9 cellular contexts compared by ENCODE assay signal in the genomic region with DNA sequence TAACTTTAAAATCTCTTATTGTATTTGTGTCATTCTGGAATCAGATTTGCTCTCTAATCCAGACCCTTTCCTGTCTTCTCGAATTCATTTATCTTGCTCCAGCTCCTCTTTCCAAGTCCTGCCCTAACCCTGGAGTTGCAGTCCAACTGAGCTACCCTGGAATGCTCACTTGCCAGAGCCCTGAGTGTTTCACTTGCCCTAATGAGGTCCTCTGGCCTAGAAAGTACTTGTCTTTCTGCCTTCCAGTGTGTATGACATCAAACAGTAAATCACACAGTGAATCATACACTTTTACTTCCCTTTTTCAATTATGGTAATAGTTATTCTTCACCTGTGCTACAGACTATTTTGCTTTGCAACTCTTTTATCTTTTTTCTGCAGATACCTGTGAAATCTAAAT.
DNase-seq lines count a peak whose midpoint lies in the region; ATAC-seq, FAIRE-seq and TF ChIP-seq lines count a peak whose summit lies in the region.
"Had no signal": no experiment of that assay in that cellular context is flagged by ENCODE, and none has a peak within 500 bp of the region (broad histone marks: within the 10 kb centered on the region; RNA-seq: fewer than 3 reads in every experiment).

No MANE protein-coding gene starts in this region.

- H3K4me3 ChIP-seq in astrocyte (ENCODE audit: insufficient read depth, low read depth, low read length), result no peak overlapping the region
- no peak overlapping the region for H3K4me3 ChIP-seq in pancreas
- no peak overlapping the region for H3K4me3 ChIP-seq in prostate gland

- TF ChIP-seq CTCF in astrocyte (IDR thresholded peaks at IDR 0.05; ENCODE audit: insufficient read depth, low read depth, low read length) (no peak), pancreas (IDR thresholded peaks at IDR 0.05) (no peak), prostate gland (IDR thresholded peaks at IDR 0.05) (no peak)

- no peak for FAIRE-seq in astrocyte (lab: Jason Lieb, UNC)
- FAIRE-seq in pancreas (lab: Jason Lieb, UNC), result no peak

- H3K36me3 ChIP-seq in astrocyte (ENCODE audit: insufficient read depth, low read length) (no peaks in the 10 kb centered on the region), pancreas (no peaks in the 10 kb centered on the region), prostate gland (no peaks in the 10 kb centered on the region)

- peaks cover 44% of the 10 kb centered on the region for H3K79me2 ChIP-seq in astrocyte (ENCODE audit: insufficient read depth, low read length)

- H3K27me3 Mint-ChIP-seq in astrocyte (ENCODE audit: low read depth, unreplicated experiment), result no peaks in the 10 kb centered on the region

- H3K4me1 ChIP-seq in astrocyte (ENCODE audit: insufficient read depth, low read length), result peaks cover 11% of the 10 kb centered on the region
- peaks cover 0 to under 1% (median 0%) of the 10 kb centered on the region in 3 donors for H3K4me1 ChIP-seq in pancreas
- no peaks in the 10 kb centered on the region for H3K4me1 ChIP-seq in prostate gland (replicated peaks)

- no peak for TF ChIP-seq POLR2A in prostate gland (IDR thresholded peaks at IDR 0.05)

- H3K27me3 ChIP-seq in astrocyte (ENCODE audit: insufficient read depth, low read length) (no peaks in the 10 kb centered on the region), pancreas (no peaks in the 10 kb centered on the region), prostate gland (replicated peaks; ENCODE audit: insufficient read depth) (no peaks in the 10 kb centered on the region)

- 35 to 48% methylated on average over 1 of the region's 1 CpG for WGBS in pancreas, 2 donors
- WGBS in prostate gland, result 63% methylated on average over 1 of the region's 1 CpG

- peak overlapping the region; percentile 10 for H3K9ac ChIP-seq in astrocyte (ENCODE audit: low read length)

- H3K4me2 ChIP-seq in astrocyte (ENCODE audit: low read length), result peak overlapping the region; percentile 24

- peaks cover 2% of the 10 kb centered on the region for H3K36me3 Mint-ChIP-seq in astrocyte (ENCODE audit: low read depth, unreplicated experiment)

- no peak overlapping the region for H3K4me3 Mint-ChIP-seq in astrocyte (ENCODE audit: unreplicated experiment)

- peak overlapping the region; percentile 48 for H3K27ac Mint-ChIP-seq in astrocyte (ENCODE audit: unreplicated experiment)

- peaks cover 2% of the 10 kb centered on the region for H4K20me1 ChIP-seq in astrocyte (ENCODE audit: insufficient read depth, low read length)

- peaks cover 23% of the 10 kb centered on the region for H3K4me1 Mint-ChIP-seq in astrocyte (ENCODE audit: low read depth, unreplicated experiment)

- peak; percentile 92 for ATAC-seq in GM18499 (IDR thresholded peaks at IDR 0.05; ENCODE audit: insufficient read depth, unreplicated experiment)
- peak; percentile 97 for ATAC-seq in GM21529 (IDR thresholded peaks at IDR 0.05; ENCODE audit: unreplicated experiment)
- peak in 3 of 4 donors; percentile 43 to 74 (median 69) for ATAC-seq in pancreas
- ATAC-seq: Panc1 had no signal

- peaks cover 4% of the 10 kb centered on the region for H3K9me3 Mint-ChIP-seq in astrocyte (ENCODE audit: unreplicated experiment)

- intact Hi-C loops in pancreas (cut with DNase I) (no loop called here), prostate gland (cut with DNase I) (no loop called here)

- peak overlapping the region; percentile 33 for H3K27ac ChIP-seq in astrocyte (ENCODE audit: low read depth, low read length)
- H3K27ac ChIP-seq in pancreas, result no peak overlapping the region
- no peak overlapping the region for H3K27ac ChIP-seq in prostate gland

- no peak overlapping the region for H2AFZ ChIP-seq in astrocyte (ENCODE audit: low read depth, low read length)

- H3K9me3 ChIP-seq in astrocyte (ENCODE audit: insufficient read depth, low read depth, low read length) (no peaks in the 10 kb centered on the region), pancreas (no peaks in the 10 kb centered on the region), prostate gland (no peaks in the 10 kb centered on the region)

- DNase-seq in HPDE6-E6E7 (ENCODE audit: extremely low spot score), result peak; percentile 42
- peak; percentile 85 for DNase-seq in astrocyte (ENCODE audit: low read depth)
- no peak for DNase-seq in pancreas
- no peak for DNase-seq in hypothalamus (lab: John Stamatoyannopoulos, UW)
- DNase-seq in prostate gland (ENCODE audit: low spot score), result no peak
- DNase-seq in ureter (ENCODE audit: low spot score), result no peak

Comparison
In these comparisons a context has a peak if more than half of its experiments do, and no peak if none do; other contexts are left out.
1. DNase-seq: peak in HPDE6-E6E7 (single experiment) and astrocyte (single experiment); none in pancreas (0 of 6), hypothalamus (0 of 51), prostate gland (single experiment) and ureter (single experiment).
2. Peak in every context shown above with its lines, with median percentiles within 50 percentile points of each other: ATAC-seq.